ENCODE assay signal across 1 cellular context in the genomic region with DNA sequence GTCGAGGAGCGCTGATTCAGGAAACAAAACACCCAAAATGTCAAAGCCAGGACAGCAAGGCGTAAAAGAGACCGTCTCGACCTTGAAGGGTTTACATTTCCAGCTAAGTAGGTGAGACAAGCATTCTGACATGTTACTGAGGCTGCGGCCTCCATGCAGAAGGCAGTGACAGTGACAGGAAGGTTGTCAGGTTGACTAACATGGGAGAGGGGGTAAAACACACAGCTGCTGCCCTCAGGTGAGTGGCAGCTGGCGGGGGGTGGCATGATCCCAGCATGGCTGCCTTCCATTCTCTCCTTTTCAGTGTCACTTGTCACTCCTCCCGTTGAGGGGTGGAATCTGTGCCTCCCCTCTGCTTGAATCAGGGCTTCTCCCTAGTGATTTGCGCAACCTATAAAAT.
TF ChIP-seq lines count a peak whose summit lies in the region.

No MANE protein-coding gene starts in this region.

TF ChIP-seq in WTC11, 78 proteins besides CTCF, POLR2A, EP300 and RAD21 (continued from another document):
- TF ChIP-seq, protein P1, sequence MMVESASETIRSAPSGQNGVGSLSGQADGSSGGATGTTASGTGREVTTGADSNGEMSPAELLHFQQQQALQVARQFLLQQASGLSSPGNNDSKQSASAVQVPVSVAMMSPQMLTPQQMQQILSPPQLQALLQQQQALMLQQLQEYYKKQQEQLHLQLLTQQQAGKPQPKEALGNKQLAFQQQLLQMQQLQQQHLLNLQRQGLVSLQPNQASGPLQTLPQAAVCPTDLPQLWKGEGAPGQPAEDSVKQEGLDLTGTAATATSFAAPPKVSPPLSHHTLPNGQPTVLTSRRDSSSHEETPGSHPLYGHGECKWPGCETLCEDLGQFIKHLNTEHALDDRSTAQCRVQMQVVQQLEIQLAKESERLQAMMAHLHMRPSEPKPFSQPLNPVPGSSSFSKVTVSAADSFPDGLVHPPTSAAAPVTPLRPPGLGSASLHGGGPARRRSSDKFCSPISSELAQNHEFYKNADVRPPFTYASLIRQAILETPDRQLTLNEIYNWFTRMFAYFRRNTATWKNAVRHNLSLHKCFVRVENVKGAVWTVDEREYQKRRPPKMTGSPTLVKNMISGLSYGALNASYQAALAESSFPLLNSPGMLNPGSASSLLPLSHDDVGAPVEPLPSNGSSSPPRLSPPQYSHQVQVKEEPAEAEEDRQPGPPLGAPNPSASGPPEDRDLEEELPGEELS (CRISPR knock-in tag; IDR thresholded peaks at IDR 0.05), result no peak
- TF ChIP-seq MXD4 (CRISPR knock-in tag; IDR thresholded peaks at IDR 0.05; ENCODE audit: borderline replicate concordance) (no peak), ZNF671 (CRISPR knock-in tag; IDR thresholded peaks at IDR 0.05) (no peak), ATF1 (CRISPR knock-in tag; IDR thresholded peaks at IDR 0.05) (no peak), ZNF317 (CRISPR knock-in tag; IDR thresholded peaks at IDR 0.05; ENCODE audit: borderline replicate concordance, low read depth) (no peak), PRRX2 (CRISPR knock-in tag; IDR thresholded peaks at IDR 0.05) (no peak), NFYB (CRISPR knock-in tag; conservative IDR thresholded peaks at IDR 0.05; ENCODE audit: low read depth) (no peak)
- TF ChIP-seq, protein P2, sequence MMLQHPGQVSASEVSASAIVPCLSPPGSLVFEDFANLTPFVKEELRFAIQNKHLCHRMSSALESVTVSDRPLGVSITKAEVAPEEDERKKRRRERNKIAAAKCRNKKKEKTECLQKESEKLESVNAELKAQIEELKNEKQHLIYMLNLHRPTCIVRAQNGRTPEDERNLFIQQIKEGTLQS (CRISPR knock-in tag; conservative IDR thresholded peaks at IDR 0.05), result no peak
